Comparison of ENCODE assay signal across 9 cellular contexts in the genomic region with DNA sequence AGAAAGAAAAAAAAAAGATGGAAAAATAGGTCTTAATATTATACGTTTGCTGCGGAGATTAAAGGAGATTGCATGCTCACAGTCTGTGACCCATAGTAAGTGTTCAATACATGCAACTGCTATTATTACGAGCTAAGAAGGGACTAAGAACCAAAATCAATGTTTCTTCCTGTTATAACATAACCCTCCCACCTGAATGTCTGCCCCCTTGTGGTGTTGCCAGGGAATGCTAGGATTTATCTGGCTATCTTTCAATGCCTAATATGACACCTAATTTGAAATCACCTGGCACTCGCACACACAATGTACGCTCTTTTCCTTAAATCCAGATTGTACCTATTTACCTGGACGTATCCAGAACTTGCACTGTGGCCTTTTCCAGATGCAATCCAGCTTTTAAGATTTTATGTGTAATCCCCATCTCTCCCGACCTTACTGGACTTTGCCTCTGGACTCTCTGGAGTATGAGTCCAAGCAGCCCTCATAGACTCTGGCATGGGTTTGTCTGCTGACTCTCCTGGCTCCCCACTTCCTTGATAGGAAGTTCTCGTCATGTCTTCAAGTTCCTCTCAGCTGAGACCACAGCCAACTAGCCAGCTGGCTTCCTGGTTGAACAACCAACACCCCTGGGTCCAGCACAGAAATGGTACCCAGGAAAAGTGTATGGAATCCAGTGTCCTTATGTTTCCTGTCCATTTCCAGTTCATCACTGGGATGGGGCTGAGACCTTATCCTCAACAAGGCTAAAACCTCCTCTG.
DNase-seq lines count a peak whose midpoint lies in the region; ATAC-seq and TF ChIP-seq lines count a peak whose summit lies in the region.
"Had no signal": no experiment of that assay in that cellular context is flagged by ENCODE, and none has a peak within 500 bp of the region (broad histone marks: within the 10 kb centered on the region; RNA-seq: fewer than 3 reads in every experiment).

No MANE protein-coding gene starts in this region.

- intact Hi-C loops in Right ventricle myocardium inferior (cut with DNase I) = no loop called here
- intact Hi-C loops in thyroid gland (cut with DNase I) = no loop called here

- DNase-seq in Right ventricle myocardium inferior (ENCODE audit: missing footprints) (no peak), right atrium auricular region (ENCODE audit: low spot score) (no peak), NCI-H69 (lab: John Stamatoyannopoulos, UW) (peak; percentile 63), erythroblast (lab: John Stamatoyannopoulos, UW) (peak; percentile 23 to 62), thoracic aorta (ENCODE audit: low spot score) (no peak), NCI-H226 (no peak), thyroid gland (no peak)
- DNase-seq in stimulated activated naive CD4-positive, alpha-beta T cell (lab: John Stamatoyannopoulos, UW) = no peak
- DNase-seq: NCI-H1694 treated with DMSO at 0.1 percent for 48 hours had no signal

- peak; percentile 27 for ATAC-seq in Right ventricle myocardium inferior
- no peak for ATAC-seq in thoracic aorta (ENCODE audit: insufficient number of reproducible peaks, low FRiP score, low read depth)

- H3K4me1 ChIP-seq in right atrium auricular region (peaks cover 0 to 29% of the 10 kb centered on the region in 2 donors), thoracic aorta (ENCODE audit: control insufficient read depth in 1 of 2, low read depth in 2 of 2) (peaks cover 10 to 27% of the 10 kb centered on the region in 2 donors), thyroid gland (peaks cover 11 to 19% of the 10 kb centered on the region in 2 donors)

- TF ChIP-seq CTCF in right atrium auricular region (IDR thresholded peaks at IDR 0.05) = no peak
- peak; percentile 11 for TF ChIP-seq CTCF in thoracic aorta (IDR thresholded peaks at IDR 0.05)
- TF ChIP-seq CTCF in thyroid gland (IDR thresholded peaks at IDR 0.05) = peak in 1 of 6 experiments; percentile 9

- H3K4me3 ChIP-seq in right atrium auricular region (no peak overlapping the region), thoracic aorta (no peak overlapping the region), thyroid gland (replicated peaks in 1 of 3) (no peak overlapping the region)

- H3K36me3 ChIP-seq in right atrium auricular region (no peaks in the 10 kb centered on the region), thoracic aorta (no peaks in the 10 kb centered on the region), thyroid gland (no peaks in the 10 kb centered on the region)

- 94 to 95% methylated on average over 8 of the region's 8 CpGs for WGBS in thyroid gland, 2 donors

- TF ChIP-seq POLR2A in erythroblast (IDR thresholded peaks at IDR 0.05; ENCODE audit: low read length) (no peak), thyroid gland (IDR thresholded peaks at IDR 0.05) (no peak)

- H3K9me3 ChIP-seq in right atrium auricular region (no peaks in the 10 kb centered on the region), thoracic aorta (no peaks in the 10 kb centered on the region), thyroid gland (no peaks in the 10 kb centered on the region)

- H3K27me3 ChIP-seq in right atrium auricular region = no peaks in the 10 kb centered on the region
- no peaks in the 10 kb centered on the region for H3K27me3 ChIP-seq in thoracic aorta (replicated peaks; ENCODE audit: insufficient read depth)
- no peaks in the 10 kb centered on the region for H3K27me3 ChIP-seq in thyroid gland

- no peak overlapping the region for H3K27ac ChIP-seq in right atrium auricular region
- H3K27ac ChIP-seq in thoracic aorta = no peak overlapping the region
- no peak overlapping the region for H3K27ac ChIP-seq in thyroid gland

Comparison
In these comparisons a context has a peak if more than half of its experiments do, and no peak if none do; other contexts are left out.
1. DNase-seq: peak in NCI-H69 (single experiment) and erythroblast (2 of 2); none in Right ventricle myocardium inferior (single experiment), right atrium auricular region (single experiment), thoracic aorta (single experiment), NCI-H226 (single experiment), thyroid gland (0 of 2) and stimulated activated naive CD4-positive, alpha-beta T cell (0 of 6).